Comparison of ENCODE assay signal across 11 cellular contexts in the genomic region with DNA sequence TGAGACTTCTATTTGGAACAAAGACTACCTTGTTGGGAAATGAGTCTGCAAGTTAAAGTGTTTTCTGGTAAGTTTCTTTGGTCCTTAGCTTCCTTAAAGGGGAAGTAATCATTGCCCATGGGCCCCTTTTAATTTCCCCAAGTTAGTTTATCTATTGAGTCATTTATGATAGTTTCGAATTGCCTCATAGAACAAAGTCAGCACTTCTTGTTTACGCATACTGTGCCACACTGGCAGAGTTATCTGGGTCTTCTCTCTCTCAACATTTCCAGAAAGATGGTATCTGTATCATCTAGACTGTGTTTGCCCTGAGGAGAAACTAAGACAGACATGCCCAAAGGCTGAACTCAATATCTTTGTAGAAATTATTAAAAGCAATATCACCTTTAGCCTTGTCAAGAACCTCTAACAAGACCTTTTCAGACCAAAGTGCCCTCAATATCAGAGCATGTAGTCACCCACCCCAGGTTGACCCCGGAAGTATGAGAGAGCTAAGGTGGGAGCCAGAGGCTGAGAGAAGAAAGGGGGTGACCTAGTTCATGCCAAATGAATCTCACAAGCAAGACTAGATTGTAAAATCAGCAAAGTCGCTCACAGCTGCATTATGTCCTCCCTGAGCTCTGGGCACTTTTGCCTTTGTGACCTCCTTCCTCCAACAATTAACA. TPM values are rescaled to one million over a fixed set of nuclear protein-coding genes. Genes with fewer than 3 reads are reported as not detected.
A peak's percentile ranks its signal among the peaks of the same experiment; 100 is the strongest.
DNase-seq lines count a peak whose midpoint lies in the region; ATAC-seq and TF ChIP-seq lines count a peak whose summit lies in the region.
"Had no signal": no experiment of that assay in that cellular context is flagged by ENCODE, and none has a peak within 500 bp of the region (broad histone marks: within the 10 kb centered on the region; RNA-seq: fewer than 3 reads in every experiment).

No MANE protein-coding gene starts in this region.

- ATAC-seq in GM18858 (IDR thresholded peaks at IDR 0.05; ENCODE audit: unreplicated experiment): peak; percentile 88
- peak; percentile 95 for ATAC-seq in HG02610 (IDR thresholded peaks at IDR 0.05; ENCODE audit: unreplicated experiment)
- peak; percentile 47 for ATAC-seq in mucosa of descending colon
- no peak for ATAC-seq in GM21447 (IDR thresholded peaks at IDR 0.05; ENCODE audit: unreplicated experiment)

- H3K36me3 ChIP-seq in mucosa of descending colon (ENCODE audit: low read depth): no peaks in the 10 kb centered on the region

- intact Hi-C loops in mucosa of descending colon (cut with DNase I, micrococcal nuclease): no loop called here

- no peaks in the 10 kb centered on the region for H3K9me3 ChIP-seq in mucosa of descending colon

- no peaks in the 10 kb centered on the region for H3K4me1 ChIP-seq in mucosa of descending colon (ENCODE audit: low read depth)

- DNase-seq in NOMO-1 treated with DMSO at 0.1 percent for 48 hours (lab: John Stamatoyannopoulos, UW; ENCODE audit: unreplicated experiment): peak; percentile 91
- DNase-seq in mucosa of descending colon: no peak
- DNase-seq in COR-L47 (lab: John Stamatoyannopoulos, UW): no peak
- DNase-seq in NCI-H345 treated with DMSO at 0.1 percent for 48 hours (lab: John Stamatoyannopoulos, UW; ENCODE audit: unreplicated experiment): no peak
- DNase-seq in inferior parietal cortex (ENCODE audit: extremely low spot score): no peak
- DNase-seq: glutamatergic neuron, NCI-H2081 treated with DMSO at 0.1 percent for 48 hours, nephron progenitor cell had no signal

- TF ChIP-seq CTCF in mucosa of descending colon (IDR thresholded peaks at IDR 0.05): no peak

- H3K4me3 ChIP-seq in mucosa of descending colon: no peak overlapping the region

RNA-seq across cellular contexts. Expression of a gene that starts 40.0 kb away (rescaled TPM):
- 1 to 10 TPM in 2 of 3 donors, under 1 TPM in 1; 0.41 to 1.6 (median 1.6) TPM for total RNA-seq in mucosa of descending colon

RNA-seq across cellular contexts. Expression of a gene that starts 51.9 kb away (rescaled TPM):
- total RNA-seq in mucosa of descending colon: 10 to 100 TPM; 21.2 to 29.8 (median 24.3) TPM
